Comparison of ENCODE assay signal across 7 cellular contexts in genomic region chr6:26533532-26533931, GRCh38. TPM values are rescaled to one million over a fixed set of nuclear protein-coding genes. Genes with fewer than 3 reads are reported as not detected.
DNase-seq lines count a peak whose midpoint lies in the region; ATAC-seq and TF ChIP-seq lines count a peak whose summit lies in the region.

No MANE protein-coding gene starts in this region.

- ATAC-seq in GM21381 (IDR thresholded peaks at IDR 0.05; ENCODE audit: unreplicated experiment) (no peak), HG03108 (IDR thresholded peaks at IDR 0.05; ENCODE audit: unreplicated experiment) (no peak), HG02840 (IDR thresholded peaks at IDR 0.05; ENCODE audit: low FRiP score, unreplicated experiment) (no peak)

- H3K27ac ChIP-seq in HL-60 (replicated peaks) (peak overlapping the region; percentile 38), stomach smooth muscle (ENCODE audit: low read length) (peak overlapping the region; percentile 77)

- H3K9me3 Mint-ChIP-seq in activated T-helper 2 cell treated with anti-CD3 and anti-CD28 coated beads, Interferon-gamma antibody, Interleukin-2, Interleukin-4, amounts not matched to agents 10 μg/mL and 5 μg/mL and 100 μg/mL, durations not matched to agents 14 hours and 24 hours and 36 hours: no peaks in the 10 kb centered on the region
- H3K9me3 Mint-ChIP-seq in immature natural killer cell: peaks cover 0 to 11% (median 0%) of the 10 kb centered on the region in 6 donors

- intact Hi-C loops in activated T-helper 2 cell treated with anti-CD3 and anti-CD28 coated beads, Interferon-gamma antibody, Interleukin-2, Interleukin-4, amounts not matched to agents 10 μg/mL and 5 μg/mL and 100 μg/mL, durations not matched to agents 14 hours and 24 hours and 36 hours (cut with micrococcal nuclease): loop anchor here (5.0 to 10.0 kb wide), 2 partner anchors 76 to 941 kb away; partner anchors contain the start of genes BTN2A1 and ZNF184

- no peaks in the 10 kb centered on the region for H3K36me3 Mint-ChIP-seq in activated T-helper 2 cell treated with anti-CD3 and anti-CD28 coated beads, Interferon-gamma antibody, Interleukin-2, Interleukin-4, amounts not matched to agents 10 μg/mL and 5 μg/mL and 100 μg/mL, durations not matched to agents 14 hours and 24 hours and 36 hours (ENCODE audit: low read depth)
- peaks cover 0 to 5% (median 4%) of the 10 kb centered on the region in 3 donors for H3K36me3 Mint-ChIP-seq in immature natural killer cell

- H3K9me3 ChIP-seq in stomach smooth muscle (ENCODE audit: control insufficient read depth in 2 of 2, low read length in 2 of 2): no peaks in the 10 kb centered on the region

- H3K27me3 Mint-ChIP-seq in activated T-helper 2 cell treated with anti-CD3 and anti-CD28 coated beads, Interferon-gamma antibody, Interleukin-2, Interleukin-4, amounts not matched to agents 10 μg/mL and 5 μg/mL and 100 μg/mL, durations not matched to agents 14 hours and 24 hours and 36 hours (ENCODE audit: low read depth): no peaks in the 10 kb centered on the region
- H3K27me3 Mint-ChIP-seq in immature natural killer cell (ENCODE audit: low read depth in 3 of 3): peaks cover 25 to 39% (median 38%) of the 10 kb centered on the region in 3 donors

- H3K4me3 Mint-ChIP-seq in activated T-helper 2 cell treated with anti-CD3 and anti-CD28 coated beads, Interferon-gamma antibody, Interleukin-2, Interleukin-4, amounts not matched to agents 10 μg/mL and 5 μg/mL and 100 μg/mL, durations not matched to agents 14 hours and 24 hours and 36 hours (ENCODE audit: low read depth): peak overlapping the region; percentile 95
- H3K4me3 Mint-ChIP-seq in immature natural killer cell: peak overlapping the region; percentile 96 to 98 (median 98)

- no peak for TF ChIP-seq CTCF in HL-60 (IDR thresholded peaks at IDR 0.05; ENCODE audit: insufficient read depth, low read length)

- H3K36me3 ChIP-seq in stomach smooth muscle (ENCODE audit: control insufficient read depth in 2 of 2, insufficient read depth in 2 of 2, low read length in 2 of 2): no peaks in the 10 kb centered on the region

- peaks cover 15% of the 10 kb centered on the region for H3K4me1 ChIP-seq in stomach smooth muscle (ENCODE audit: control insufficient read depth, insufficient read depth, low read length)

- peaks cover 35% of the 10 kb centered on the region for H3K4me1 Mint-ChIP-seq in activated T-helper 2 cell treated with anti-CD3 and anti-CD28 coated beads, Interferon-gamma antibody, Interleukin-2, Interleukin-4, amounts not matched to agents 10 μg/mL and 5 μg/mL and 100 μg/mL, durations not matched to agents 14 hours and 24 hours and 36 hours (ENCODE audit: low read depth)
- peaks cover 49 to 55% of the 10 kb centered on the region in 2 donors for H3K4me1 Mint-ChIP-seq in immature natural killer cell

- DNase-seq in HL-60 (ENCODE audit: low read depth in 1 of 2, low spot score in 1 of 2) (no peak), immature natural killer cell (no peak)
- DNase-seq in activated T-helper 2 cell treated with anti-CD3 and anti-CD28 coated beads, Interferon-gamma antibody, Interleukin-2, Interleukin-4, amounts not matched to agents 10 μg/mL and 5 μg/mL and 100 μg/mL, durations not matched to agents 14 hours and 24 hours and 36 hours (ENCODE audit: low spot score): no peak

- no peaks in the 10 kb centered on the region for H3K27me3 ChIP-seq in HL-60 (ENCODE audit: insufficient read depth, poor library complexity, severe bottlenecking)
- no peaks in the 10 kb centered on the region for H3K27me3 ChIP-seq in stomach smooth muscle (ENCODE audit: control insufficient read depth in 1 of 2, insufficient read depth in 2 of 2, low read length in 2 of 2)

- H3K27ac Mint-ChIP-seq in activated T-helper 2 cell treated with anti-CD3 and anti-CD28 coated beads, Interferon-gamma antibody, Interleukin-2, Interleukin-4, amounts not matched to agents 10 μg/mL and 5 μg/mL and 100 μg/mL, durations not matched to agents 14 hours and 24 hours and 36 hours: peak overlapping the region; percentile 94
- peak overlapping the region; percentile 92 to 96 (median 93) for H3K27ac Mint-ChIP-seq in immature natural killer cell

- H3K4me3 ChIP-seq in HL-60 (replicated peaks; ENCODE audit: insufficient read depth, low read length): peak overlapping the region; percentile 75
- peak overlapping the region; percentile 76 to 81 for H3K4me3 ChIP-seq in stomach smooth muscle (ENCODE audit: low read length in 2 of 2)

- peak overlapping the region; percentile 65 to 76 for H3K9ac ChIP-seq in stomach smooth muscle (ENCODE audit: low read length in 2 of 2)

RNA-seq across cellular contexts. Expression of gene HMGN4, which starts 4.6 kb away (rescaled TPM):
- total RNA-seq in activated T-helper 2 cell treated with anti-CD3 and anti-CD28 coated beads, Interferon-gamma antibody, Interleukin-2, Interleukin-4, amounts not matched to agents 10 μg/mL and 5 μg/mL and 100 μg/mL, durations not matched to agents 14 hours and 24 hours and 36 hours: 92.2 and 99.4 TPM in 2 replicates
- 100 to 1,000 TPM; 140 to 232 (median 209) TPM for polyA plus RNA-seq in immature natural killer cell

RNA-seq across cellular contexts. Expression of gene BTN1A1, which starts 33.4 kb away (rescaled TPM):
- total RNA-seq in activated T-helper 2 cell treated with anti-CD3 and anti-CD28 coated beads, Interferon-gamma antibody, Interleukin-2, Interleukin-4, amounts not matched to agents 10 μg/mL and 5 μg/mL and 100 μg/mL, durations not matched to agents 14 hours and 24 hours and 36 hours: not detected in 2 replicates
- not detected for polyA plus RNA-seq in immature natural killer cell
